2 cellular contexts compared by ENCODE assay signal in genomic region chr13:23966221-23966690, GRCh38.
TF ChIP-seq lines count a peak whose summit lies in the region.

No MANE protein-coding gene starts in this region.

TF ChIP-seq in liver, 16 proteins besides CTCF, POLR2A, EP300 and RAD21 (continued from another document):
- TF ChIP-seq, protein P1, sequence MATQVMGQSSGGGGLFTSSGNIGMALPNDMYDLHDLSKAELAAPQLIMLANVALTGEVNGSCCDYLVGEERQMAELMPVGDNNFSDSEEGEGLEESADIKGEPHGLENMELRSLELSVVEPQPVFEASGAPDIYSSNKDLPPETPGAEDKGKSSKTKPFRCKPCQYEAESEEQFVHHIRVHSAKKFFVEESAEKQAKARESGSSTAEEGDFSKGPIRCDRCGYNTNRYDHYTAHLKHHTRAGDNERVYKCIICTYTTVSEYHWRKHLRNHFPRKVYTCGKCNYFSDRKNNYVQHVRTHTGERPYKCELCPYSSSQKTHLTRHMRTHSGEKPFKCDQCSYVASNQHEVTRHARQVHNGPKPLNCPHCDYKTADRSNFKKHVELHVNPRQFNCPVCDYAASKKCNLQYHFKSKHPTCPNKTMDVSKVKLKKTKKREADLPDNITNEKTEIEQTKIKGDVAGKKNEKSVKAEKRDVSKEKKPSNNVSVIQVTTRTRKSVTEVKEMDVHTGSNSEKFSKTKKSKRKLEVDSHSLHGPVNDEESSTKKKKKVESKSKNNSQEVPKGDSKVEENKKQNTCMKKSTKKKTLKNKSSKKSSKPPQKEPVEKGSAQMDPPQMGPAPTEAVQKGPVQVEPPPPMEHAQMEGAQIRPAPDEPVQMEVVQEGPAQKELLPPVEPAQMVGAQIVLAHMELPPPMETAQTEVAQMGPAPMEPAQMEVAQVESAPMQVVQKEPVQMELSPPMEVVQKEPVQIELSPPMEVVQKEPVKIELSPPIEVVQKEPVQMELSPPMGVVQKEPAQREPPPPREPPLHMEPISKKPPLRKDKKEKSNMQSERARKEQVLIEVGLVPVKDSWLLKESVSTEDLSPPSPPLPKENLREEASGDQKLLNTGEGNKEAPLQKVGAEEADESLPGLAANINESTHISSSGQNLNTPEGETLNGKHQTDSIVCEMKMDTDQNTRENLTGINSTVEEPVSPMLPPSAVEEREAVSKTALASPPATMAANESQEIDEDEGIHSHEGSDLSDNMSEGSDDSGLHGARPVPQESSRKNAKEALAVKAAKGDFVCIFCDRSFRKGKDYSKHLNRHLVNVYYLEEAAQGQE (IDR thresholded peaks at IDR 0.05), result no peak
TF ChIP-seq in liver: peak in this region for 0.

TF ChIP-seq in HepG2, 621 proteins besides CTCF, POLR2A, EP300 and RAD21 (continued from another document):
- TF ChIP-seq, protein P2, sequence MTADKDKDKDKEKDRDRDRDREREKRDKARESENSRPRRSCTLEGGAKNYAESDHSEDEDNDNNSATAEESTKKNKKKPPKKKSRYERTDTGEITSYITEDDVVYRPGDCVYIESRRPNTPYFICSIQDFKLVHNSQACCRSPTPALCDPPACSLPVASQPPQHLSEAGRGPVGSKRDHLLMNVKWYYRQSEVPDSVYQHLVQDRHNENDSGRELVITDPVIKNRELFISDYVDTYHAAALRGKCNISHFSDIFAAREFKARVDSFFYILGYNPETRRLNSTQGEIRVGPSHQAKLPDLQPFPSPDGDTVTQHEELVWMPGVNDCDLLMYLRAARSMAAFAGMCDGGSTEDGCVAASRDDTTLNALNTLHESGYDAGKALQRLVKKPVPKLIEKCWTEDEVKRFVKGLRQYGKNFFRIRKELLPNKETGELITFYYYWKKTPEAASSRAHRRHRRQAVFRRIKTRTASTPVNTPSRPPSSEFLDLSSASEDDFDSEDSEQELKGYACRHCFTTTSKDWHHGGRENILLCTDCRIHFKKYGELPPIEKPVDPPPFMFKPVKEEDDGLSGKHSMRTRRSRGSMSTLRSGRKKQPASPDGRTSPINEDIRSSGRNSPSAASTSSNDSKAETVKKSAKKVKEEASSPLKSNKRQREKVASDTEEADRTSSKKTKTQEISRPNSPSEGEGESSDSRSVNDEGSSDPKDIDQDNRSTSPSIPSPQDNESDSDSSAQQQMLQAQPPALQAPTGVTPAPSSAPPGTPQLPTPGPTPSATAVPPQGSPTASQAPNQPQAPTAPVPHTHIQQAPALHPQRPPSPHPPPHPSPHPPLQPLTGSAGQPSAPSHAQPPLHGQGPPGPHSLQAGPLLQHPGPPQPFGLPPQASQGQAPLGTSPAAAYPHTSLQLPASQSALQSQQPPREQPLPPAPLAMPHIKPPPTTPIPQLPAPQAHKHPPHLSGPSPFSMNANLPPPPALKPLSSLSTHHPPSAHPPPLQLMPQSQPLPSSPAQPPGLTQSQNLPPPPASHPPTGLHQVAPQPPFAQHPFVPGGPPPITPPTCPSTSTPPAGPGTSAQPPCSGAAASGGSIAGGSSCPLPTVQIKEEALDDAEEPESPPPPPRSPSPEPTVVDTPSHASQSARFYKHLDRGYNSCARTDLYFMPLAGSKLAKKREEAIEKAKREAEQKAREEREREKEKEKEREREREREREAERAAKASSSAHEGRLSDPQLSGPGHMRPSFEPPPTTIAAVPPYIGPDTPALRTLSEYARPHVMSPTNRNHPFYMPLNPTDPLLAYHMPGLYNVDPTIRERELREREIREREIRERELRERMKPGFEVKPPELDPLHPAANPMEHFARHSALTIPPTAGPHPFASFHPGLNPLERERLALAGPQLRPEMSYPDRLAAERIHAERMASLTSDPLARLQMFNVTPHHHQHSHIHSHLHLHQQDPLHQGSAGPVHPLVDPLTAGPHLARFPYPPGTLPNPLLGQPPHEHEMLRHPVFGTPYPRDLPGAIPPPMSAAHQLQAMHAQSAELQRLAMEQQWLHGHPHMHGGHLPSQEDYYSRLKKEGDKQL (CRISPR knock-in tag; IDR thresholded peaks at IDR 0.05; ENCODE audit: low read depth), result no peak
- TF ChIP-seq, protein P3, sequence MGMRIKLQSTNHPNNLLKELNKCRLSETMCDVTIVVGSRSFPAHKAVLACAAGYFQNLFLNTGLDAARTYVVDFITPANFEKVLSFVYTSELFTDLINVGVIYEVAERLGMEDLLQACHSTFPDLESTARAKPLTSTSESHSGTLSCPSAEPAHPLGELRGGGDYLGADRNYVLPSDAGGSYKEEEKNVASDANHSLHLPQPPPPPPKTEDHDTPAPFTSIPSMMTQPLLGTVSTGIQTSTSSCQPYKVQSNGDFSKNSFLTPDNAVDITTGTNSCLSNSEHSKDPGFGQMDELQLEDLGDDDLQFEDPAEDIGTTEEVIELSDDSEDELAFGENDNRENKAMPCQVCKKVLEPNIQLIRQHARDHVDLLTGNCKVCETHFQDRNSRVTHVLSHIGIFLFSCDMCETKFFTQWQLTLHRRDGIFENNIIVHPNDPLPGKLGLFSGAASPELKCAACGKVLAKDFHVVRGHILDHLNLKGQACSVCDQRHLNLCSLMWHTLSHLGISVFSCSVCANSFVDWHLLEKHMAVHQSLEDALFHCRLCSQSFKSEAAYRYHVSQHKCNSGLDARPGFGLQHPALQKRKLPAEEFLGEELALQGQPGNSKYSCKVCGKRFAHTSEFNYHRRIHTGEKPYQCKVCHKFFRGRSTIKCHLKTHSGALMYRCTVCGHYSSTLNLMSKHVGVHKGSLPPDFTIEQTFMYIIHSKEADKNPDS (CRISPR knock-in tag; IDR thresholded peaks at IDR 0.05), result no peak
TF ChIP-seq in HepG2: peak in this region for 0.
